ENCODE assay signal across 21 cellular contexts in genomic region chr6:36805107-36805797, GRCh38.
"Had no signal": no experiment of that assay in that cellular context is flagged by ENCODE, and none has a peak within 500 bp of the region (broad histone marks: within the 10 kb centered on the region; RNA-seq: fewer than 3 reads in every experiment).

No MANE protein-coding gene starts in this region.

- H3K4me3 Mint-ChIP-seq: activated naive CD4-positive, alpha-beta T cell treated with anti-CD3 and anti-CD28 coated beads, Interleukin-2, amount 10 ng/mL, durations not matched to agents 7 days and 5 days; activated naive CD8-positive, alpha-beta T cell treated with anti-CD3 and anti-CD28 coated beads, Interleukin-2, amount 50 U/mL, for 24 hours; naive thymus-derived CD8-positive, alpha-beta T cell; stimulated activated naive CD8-positive, alpha-beta T cell treated with anti-CD3 and anti-CD28 coated beads, Interleukin-15, amount 100 ng/mL, for 72 hours had no signal

- H3K27me3 ChIP-seq: heart right ventricle, right atrium auricular region, upper lobe of left lung had no signal

- H3K4me1 Mint-ChIP-seq: activated naive CD4-positive, alpha-beta T cell treated with anti-CD3 and anti-CD28 coated beads, Interleukin-2, amount 10 ng/mL, durations not matched to agents 7 days and 5 days; activated naive CD8-positive, alpha-beta T cell treated with anti-CD3 and anti-CD28 coated beads, Interleukin-2, amount 50 U/mL, for 24 hours; stimulated activated naive CD8-positive, alpha-beta T cell treated with anti-CD3 and anti-CD28 coated beads, Interleukin-15, amount 100 ng/mL, for 72 hours had no signal

- H3K4me1 ChIP-seq: esophagus muscularis mucosa, gastroesophageal sphincter, right atrium auricular region, upper lobe of left lung had no signal

- H3K36me3 Mint-ChIP-seq: activated naive CD4-positive, alpha-beta T cell treated with anti-CD3 and anti-CD28 coated beads, Interleukin-2, amount 10 ng/mL, durations not matched to agents 7 days and 5 days; naive thymus-derived CD8-positive, alpha-beta T cell had no signal

- H3K9me3 Mint-ChIP-seq: activated naive CD4-positive, alpha-beta T cell treated with anti-CD3 and anti-CD28 coated beads, Interleukin-2, amount 10 ng/mL, durations not matched to agents 7 days and 5 days; activated naive CD8-positive, alpha-beta T cell treated with anti-CD3 and anti-CD28 coated beads, Interleukin-2, amount 50 U/mL, for 24 hours; naive thymus-derived CD8-positive, alpha-beta T cell; stimulated activated naive CD8-positive, alpha-beta T cell treated with anti-CD3 and anti-CD28 coated beads, Interleukin-15, amount 100 ng/mL, for 72 hours had no signal

- ATAC-seq: activated CD4-positive, CD25-positive, alpha-beta regulatory T cell treated with anti-CD3 and anti-CD28 coated beads, Interleukin-2, amount 50 U/mL, for 24 hours; activated naive CD8-positive, alpha-beta T cell treated with anti-CD3 and anti-CD28 coated beads, Interleukin-2, amount 50 U/mL, for 24 hours; gastroesophageal sphincter; naive thymus-derived CD8-positive, alpha-beta T cell; stimulated activated naive CD8-positive, alpha-beta T cell treated with anti-CD3 and anti-CD28 coated beads, Interleukin-15, amount 100 ng/mL, for 72 hours had no signal

- H3K27ac Mint-ChIP-seq: activated naive CD4-positive, alpha-beta T cell treated with anti-CD3 and anti-CD28 coated beads, Interleukin-2, amount 10 ng/mL, durations not matched to agents 7 days and 5 days; activated naive CD8-positive, alpha-beta T cell treated with anti-CD3 and anti-CD28 coated beads, Interleukin-2, amount 50 U/mL, for 24 hours; naive thymus-derived CD8-positive, alpha-beta T cell; progenitor cell of endocrine pancreas; stimulated activated naive CD8-positive, alpha-beta T cell treated with anti-CD3 and anti-CD28 coated beads, Interleukin-15, amount 100 ng/mL, for 72 hours had no signal

- H3K4me3 ChIP-seq: coronary artery, esophagus muscularis mucosa, gastroesophageal sphincter, heart right ventricle, right atrium auricular region, upper lobe of left lung had no signal

- H3K9me3 ChIP-seq: esophagus muscularis mucosa, gastroesophageal sphincter, heart right ventricle, right atrium auricular region, upper lobe of left lung had no signal

- H3K27ac ChIP-seq: coronary artery, esophagus muscularis mucosa, gastroesophageal sphincter, heart right ventricle, right atrium auricular region, upper lobe of left lung had no signal

- DNase-seq: activated CD4-positive, alpha-beta T cell treated with anti-CD3 and anti-CD28 coated beads, Interleukin-2, amount 50 U/mL, for 1 hour; activated CD8-positive, alpha-beta memory T cell treated with anti-CD3 and anti-CD28 coated beads, Interleukin-2, amount 50 U/mL, for 48 hours; activated effector memory CD4-positive, alpha-beta T cell treated with Interleukin-2 at 50 U/mL for 16 hours; activated naive CD4-positive, alpha-beta T cell treated with anti-CD3 and anti-CD28 coated beads, Interleukin-2, amount 10 ng/mL, durations not matched to agents 7 days and 5 days; activated naive CD8-positive, alpha-beta T cell treated with anti-CD3 and anti-CD28 coated beads, Interleukin-2, amount 50 U/mL, for 24 hours; activated T-cell treated with anti-CD3 and anti-CD28 coated beads, Interleukin-2, amount 50 U/mL, for 48 hours; anterior cingulate cortex; effector CD4-positive, alpha-beta T cell; heart right ventricle; mesenchymal stem cell; naive thymus-derived CD8-positive, alpha-beta T cell; stimulated activated CD4-positive, alpha-beta T cell treated with anti-CD3 and anti-CD28 coated beads, Interleukin-2, amount 100 ng/mL, for 24 hours; stimulated activated naive CD8-positive, alpha-beta T cell treated with anti-CD3 and anti-CD28 coated beads, Interleukin-15, amount 100 ng/mL, for 72 hours; T1000; upper lobe of left lung had no signal

- H3K36me3 ChIP-seq: esophagus muscularis mucosa, gastroesophageal sphincter, heart right ventricle, right atrium auricular region, upper lobe of left lung had no signal
